In the genomic region with DNA sequence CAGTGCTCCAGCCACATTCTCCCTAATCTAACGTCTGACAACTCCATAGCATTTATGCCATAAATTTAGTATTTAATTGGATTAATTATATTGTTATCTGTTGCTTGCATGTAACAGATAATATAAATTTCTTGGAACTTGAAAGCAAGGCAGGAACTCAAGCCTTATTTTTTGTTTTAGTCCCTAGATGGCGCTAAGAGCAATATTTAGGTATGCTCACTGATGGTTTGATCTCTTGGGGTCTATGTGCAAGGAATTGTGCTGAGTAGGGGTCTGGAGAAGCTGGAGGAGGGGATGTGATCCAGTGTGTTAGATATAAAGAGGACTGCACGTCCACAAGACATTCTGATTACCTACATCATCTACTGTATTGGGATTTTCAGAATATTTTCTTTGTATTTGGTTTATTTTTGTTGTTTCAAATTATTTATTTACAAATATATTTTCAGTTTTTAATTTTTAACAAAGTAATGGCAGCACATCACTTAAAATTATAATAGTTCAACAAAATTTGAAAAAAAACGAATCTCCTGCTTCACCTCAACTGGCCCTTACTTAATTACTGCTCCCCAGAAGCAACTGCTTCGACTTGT, we compare ENCODE assay signal across 1 cellular context.
TF ChIP-seq lines count a peak whose summit lies in the region.

No MANE protein-coding gene starts in this region.

TF ChIP-seq in endothelial cell of umbilical vein, 7 proteins besides CTCF, POLR2A, EP300 and RAD21:
- TF ChIP-seq MAX (IDR thresholded peaks at IDR 0.05; ENCODE audit: insufficient read depth, insufficient read length) (no peak), FOS (IDR thresholded peaks at IDR 0.05; ENCODE audit: borderline replicate concordance, insufficient read depth, low read length) (no peak), JUN (IDR thresholded peaks at IDR 0.05; ENCODE audit: borderline replicate concordance, insufficient read depth, insufficient read length, low read depth) (no peak), EZH2 (IDR thresholded peaks at IDR 0.05; ENCODE audit: borderline replicate concordance, low read depth, low read length, severe bottlenecking) (no peak), GATA2 (IDR thresholded peaks at IDR 0.05; ENCODE audit: insufficient read depth, insufficient read length, low read depth, low read length) (no peak), MYC (IDR thresholded peaks at IDR 0.05; ENCODE audit: low read depth, low read length) (no peak), POLR2AphosphoS5 (IDR thresholded peaks at IDR 0.05; ENCODE audit: insufficient read depth, low read depth, low read length) (no peak)
